Comparison of ENCODE assay signal across 8 cellular contexts in the genomic region with DNA sequence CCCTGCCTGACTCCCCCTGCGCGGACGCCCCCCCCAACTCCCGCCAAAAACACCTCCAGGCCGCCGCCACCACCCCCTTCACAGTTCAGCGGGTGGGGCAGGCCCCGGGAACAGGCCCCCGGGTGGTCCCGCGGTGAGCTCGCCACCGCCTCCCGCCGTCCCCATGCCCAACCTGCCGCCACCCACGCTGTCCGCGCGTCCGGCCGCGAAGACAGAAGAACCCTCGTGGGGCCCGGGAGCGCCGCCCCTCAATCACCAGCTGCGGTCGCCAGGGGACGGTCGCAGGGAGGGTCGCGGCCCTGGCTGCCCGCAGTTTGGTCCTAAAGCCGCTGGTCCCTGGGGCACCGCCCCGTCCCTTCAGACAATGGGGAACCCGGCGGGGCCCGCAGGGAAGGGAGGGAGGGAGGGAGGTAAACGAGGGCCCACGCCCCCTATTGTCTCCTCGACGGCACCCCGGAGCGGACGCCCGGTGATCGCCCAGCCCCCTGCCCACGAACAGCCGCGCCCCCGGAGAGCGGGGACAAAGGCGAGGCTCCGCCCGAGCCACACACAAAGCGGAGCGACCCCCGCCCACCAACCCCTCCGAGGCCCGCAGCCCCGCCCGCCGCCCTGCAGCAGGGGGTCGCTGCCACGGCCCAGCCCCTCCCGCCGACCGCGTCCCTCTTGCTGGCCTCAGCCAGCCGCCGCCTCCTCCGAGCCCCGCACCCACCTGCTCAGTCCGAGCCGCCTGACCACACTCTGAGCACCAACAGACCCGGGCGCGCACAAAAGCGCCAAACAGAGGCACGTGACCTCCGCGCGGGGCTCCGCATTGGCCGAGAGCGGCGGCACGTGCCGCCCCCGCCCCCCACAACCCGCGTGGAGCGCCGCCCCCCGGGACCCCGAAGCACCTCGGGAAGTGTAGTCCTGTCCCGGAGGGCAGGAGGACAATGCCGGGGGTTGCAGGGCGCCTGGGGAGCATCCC. TPM values are rescaled to one million over a fixed set of nuclear protein-coding genes. Genes with fewer than 3 reads are reported as not detected.
DNase-seq lines count a peak whose midpoint lies in the region; ATAC-seq and TF ChIP-seq lines count a peak whose summit lies in the region.

Gene STMN1, minus strand, starts transcription at position 740 of the 964 bp plus-strand sequence. CDS start 1,743 bp downstream, outside the sequence.

- intact Hi-C loops in OCI-LY7 (cut with micrococcal nuclease; ENCODE audit: unreplicated experiment), result loop anchor here (1.0 kb wide), 1 partner anchor 92 kb away; the partner anchor contains the start of gene PAFAH2

- H3K4me3 ChIP-seq in OCI-LY7 (ENCODE audit: low read depth, low read length, poor library complexity, severe bottlenecking) (peak within 1 kb of the TSS; percentile 84), mucosa of rectum (ENCODE audit: low read length in 2 of 2) (peak within 1 kb of the TSS; percentile 67 to 84)

- no peak for TF ChIP-seq CTCF in OCI-LY7 (conservative IDR thresholded peaks at IDR 0.05; ENCODE audit: low read length)

- H3K9me3 ChIP-seq in OCI-LY7 (ENCODE audit: low read length) (no peaks in the 10 kb centered on the region), mucosa of rectum (ENCODE audit: control insufficient read depth in 2 of 2, low read length in 2 of 2) (no peaks in the 10 kb centered on the region)

- H3K79me2 ChIP-seq in OCI-LY7 (ENCODE audit: insufficient read depth, low read depth, low read length), result peaks cover 44% of the 10 kb centered on the region

- POLR2A ChIA-PET in OCI-LY7 (lab: Charles Lee), result interaction anchor here (0.6 to 5.1 kb wide), 6 partner anchors 10 to 402 kb away, joined by 3 to 18 read pairs (median 4); partner anchors contain the start of gene PAFAH2

- no TSS peak for BruUV-seq in OCI-LY7 (replicated peaks; lab: Mats Ljungman, UMichigan)

- peaks cover 31% of the 10 kb centered on the region for H4K20me1 ChIP-seq in OCI-LY7 (ENCODE audit: insufficient read depth, low read length)

- peak within 1 kb of the TSS in 1 of 2 donors; percentile 52 for H3K9ac ChIP-seq in mucosa of rectum (ENCODE audit: low read depth in 1 of 2, low read length in 2 of 2)

- peaks cover 27% of the 10 kb centered on the region for H3K4me1 ChIP-seq in OCI-LY7 (ENCODE audit: insufficient read depth, low read length, poor library complexity, severe bottlenecking)
- H3K4me1 ChIP-seq in mucosa of rectum (ENCODE audit: control insufficient read depth in 2 of 2, insufficient read depth in 2 of 2, low read length in 2 of 2), result peaks cover 9 to 13% of the 10 kb centered on the region in 2 donors

- CTCF ChIA-PET in OCI-LY7 (lab: Charles Lee; ENCODE audit: unreplicated experiment), result interaction anchor here (1.0 kb wide), 1 partner anchor 9 kb away, joined by 4 read pairs; no protein-coding TSS in a partner anchor

- H3K27me3 ChIP-seq in mucosa of rectum (ENCODE audit: control insufficient read depth in 2 of 2, insufficient read depth in 2 of 2, low read length in 2 of 2), result no peaks in the 10 kb centered on the region

- H3K9me2 ChIP-seq in OCI-LY7 (ENCODE audit: insufficient read depth, low read length), result no peaks in the 10 kb centered on the region

- peak within 1 kb of the TSS; percentile 79; the same call in 1 of the 2 replicates for H2AFZ ChIP-seq in OCI-LY7 (ENCODE audit: low read length)

- peak within 1 kb of the TSS; percentile 68 for H3K4me2 ChIP-seq in OCI-LY7 (ENCODE audit: low read length)

- H3K36me3 ChIP-seq in OCI-LY7 (ENCODE audit: insufficient read depth, low read length), result peaks cover 43% of the 10 kb centered on the region
- peaks cover 3 to 5% of the 10 kb centered on the region in 2 donors for H3K36me3 ChIP-seq in mucosa of rectum (ENCODE audit: control insufficient read depth in 2 of 2, insufficient read depth in 2 of 2, low read length in 2 of 2)

- peak; percentile 65 for ATAC-seq in GM21390 (IDR thresholded peaks at IDR 0.05; ENCODE audit: unreplicated experiment)

- peak within 1 kb of the TSS; percentile 84 for H3K27ac ChIP-seq in OCI-LY7 (ENCODE audit: low read depth, low read length, poor library complexity, severe bottlenecking)
- H3K27ac ChIP-seq in epithelial cell of prostate, result peak within 1 kb of the TSS; percentile 63
- H3K27ac ChIP-seq in mucosa of rectum (ENCODE audit: low read depth in 2 of 2, low read length in 2 of 2), result peak within 1 kb of the TSS in 1 of 2 donors; percentile 44

- peak; percentile 93 for DNase-seq in D341Med (ENCODE audit: low spot score)
- DNase-seq in HuH-7 (ENCODE audit: low spot score), result peak; percentile 81
- peak; percentile 97 for DNase-seq in OCI-LY7 (ENCODE audit: low spot score)
- peak; percentile 93 for DNase-seq in activated T-cell treated with anti-CD3 and anti-CD28 coated beads for 48 hours (ENCODE audit: low read depth)
- DNase-seq in epithelial cell of prostate (ENCODE audit: low read depth, low spot score), result no peak
- DNase-seq in stimulated activated CD8-positive, alpha-beta memory T cell treated with anti-CD3 and anti-CD28 coated beads, Interleukin-4, amount 100 ng/mL, for 48 hours, result peak; percentile 95

RNA-seq across cellular contexts. Expression of gene STMN1, which starts in this region (rescaled TPM):
- total RNA-seq in OCI-LY7 (2014; rRNA removed; shearing (Covaris generic)), result 730 and 1,134 TPM in 2 replicates
- total RNA-seq in OCI-LY7 (2022), result 847 and 1,062 TPM in 2 replicates
